ENCODE assay signal across 19 cellular contexts in the genomic region with DNA sequence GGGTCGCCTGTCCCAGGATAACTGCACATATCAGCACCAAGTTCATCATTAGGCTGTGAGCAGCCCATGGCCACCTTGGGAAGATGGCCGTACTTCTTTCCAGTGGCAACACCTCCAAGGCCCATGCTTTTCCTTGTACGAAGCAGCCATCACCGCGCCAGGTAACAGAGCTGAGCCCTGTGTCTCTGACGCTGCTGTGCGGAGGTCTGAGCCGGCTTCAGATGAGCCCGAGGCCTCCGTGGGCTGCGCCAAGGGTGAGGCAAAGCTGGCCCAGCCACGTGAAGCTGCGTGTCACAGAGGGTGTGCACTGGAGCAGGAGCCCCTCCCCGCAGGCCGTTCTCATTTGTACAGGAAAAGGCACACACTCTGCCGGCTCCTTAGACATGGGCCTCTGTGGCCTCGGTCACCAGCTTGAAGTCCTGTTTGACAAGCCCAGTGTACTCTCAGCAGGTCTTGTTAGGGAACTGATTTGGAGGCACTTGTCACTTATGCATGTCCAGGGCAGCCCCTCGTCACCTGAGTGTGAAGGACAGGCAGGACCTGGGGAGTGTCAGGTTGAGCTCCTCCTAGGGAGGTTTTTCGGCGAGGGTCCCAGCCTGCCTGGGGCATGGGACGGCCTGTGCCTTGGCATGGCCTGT.
DNase-seq lines count a peak whose midpoint lies in the region; ATAC-seq and TF ChIP-seq lines count a peak whose summit lies in the region.
"Had no signal": no experiment of that assay in that cellular context is flagged by ENCODE, and none has a peak within 500 bp of the region (broad histone marks: within the 10 kb centered on the region; RNA-seq: fewer than 3 reads in every experiment).

No MANE protein-coding gene starts in this region.

- H3K27me3 ChIP-seq in lower lobe of right lung (ENCODE audit: low read depth) = no peaks in the 10 kb centered on the region
- no peaks in the 10 kb centered on the region for H3K27me3 ChIP-seq in upper lobe of left lung
- no peaks in the 10 kb centered on the region for H3K27me3 ChIP-seq in CD8-positive, alpha-beta memory T cell (ENCODE audit: insufficient read depth, low read length, poor library complexity, severe bottlenecking)

- H3K4me1 ChIP-seq in lower lobe of right lung (no peaks in the 10 kb centered on the region), upper lobe of left lung (peaks cover 0 to 11% (median 0%) of the 10 kb centered on the region in 4 donors)
- no peaks in the 10 kb centered on the region for H3K4me1 ChIP-seq in CD8-positive, alpha-beta memory T cell (ENCODE audit: insufficient read depth, low read length)

- ATAC-seq in Right ventricle myocardium superior (ENCODE audit: poor library complexity) = no peak
- ATAC-seq in Right ventricle myocardium inferior = no peak
- peak in 1 of 2 donors; percentile 6 for ATAC-seq in lower lobe of right lung
- ATAC-seq in upper lobe of left lung (ENCODE audit: low FRiP score in 2 of 2) = no peak
- ATAC-seq in HG03342 (IDR thresholded peaks at IDR 0.05; ENCODE audit: unreplicated experiment) = no peak
- no peak for ATAC-seq in HG02973 (IDR thresholded peaks at IDR 0.05; ENCODE audit: unreplicated experiment)
- ATAC-seq: naive thymus-derived CD8-positive, alpha-beta T cell had no signal

- H3K27ac ChIP-seq in lower lobe of right lung (peak overlapping the region; percentile 49), upper lobe of left lung (peak overlapping the region; percentile 16 to 62 (median 48))
- no peak overlapping the region for H3K27ac ChIP-seq in CD8-positive, alpha-beta memory T cell (ENCODE audit: low read depth, low read length)
- H3K27ac ChIP-seq: PC-9, psoas muscle had no signal

- CTCF ChIA-PET in CD8-positive, alpha-beta memory T cell (lab: Charles Lee) = no interaction called here

- H3K36me3 ChIP-seq in lower lobe of right lung (peaks cover 3% of the 10 kb centered on the region), upper lobe of left lung (peaks cover 0 to 6% (median 2%) of the 10 kb centered on the region in 4 donors)
- peaks cover 6% of the 10 kb centered on the region for H3K36me3 ChIP-seq in CD8-positive, alpha-beta memory T cell (ENCODE audit: insufficient read depth, low read length)

- H3K4me3 ChIP-seq in lower lobe of right lung = no peak overlapping the region
- no peak overlapping the region for H3K4me3 ChIP-seq in upper lobe of left lung
- H3K4me3 ChIP-seq in CD8-positive, alpha-beta memory T cell (ENCODE audit: low read length) = no peak overlapping the region
- H3K4me3 ChIP-seq: PC-9, psoas muscle had no signal

- no peaks in the 10 kb centered on the region for H3K9me3 ChIP-seq in lower lobe of right lung
- no peaks in the 10 kb centered on the region for H3K9me3 ChIP-seq in upper lobe of left lung
- no peaks in the 10 kb centered on the region for H3K9me3 ChIP-seq in CD8-positive, alpha-beta memory T cell (ENCODE audit: low read length)
- H3K9me3 ChIP-seq: psoas muscle had no signal

- POLR2A ChIA-PET in CD8-positive, alpha-beta memory T cell (lab: Charles Lee) = no interaction called here

- no peak for TF ChIP-seq POLR2A in upper lobe of left lung (IDR thresholded peaks at IDR 0.05)

- 76 to 98% methylated on average over 5 to 21 of the region's 21 CpGs for WGBS in upper lobe of left lung, 2 donors

- H3K36me3 Mint-ChIP-seq in endothelial cell (ENCODE audit: low read depth, unreplicated experiment) = peaks cover 11% of the 10 kb centered on the region
- H3K36me3 Mint-ChIP-seq in CD8-positive, alpha-beta memory T cell = peaks cover 0 to 46% (median 1%) of the 10 kb centered on the region in 3 donors

- H3K4me3 Mint-ChIP-seq in endothelial cell (ENCODE audit: unreplicated experiment) = no peak overlapping the region
- no peak overlapping the region for H3K4me3 Mint-ChIP-seq in CD8-positive, alpha-beta memory T cell
- H3K4me3 Mint-ChIP-seq: immature natural killer cell; memory B cell; naive thymus-derived CD8-positive, alpha-beta T cell; T-helper 2 cell treated with Interferon-gamma antibody and Interleukin-4, amounts not matched to agents 5 μg/mL and 100 μg/mL, for 36 hours had no signal

- TF ChIP-seq EP300 in upper lobe of left lung (IDR thresholded peaks at IDR 0.05) = no peak

- H3K9me3 Mint-ChIP-seq in endothelial cell (ENCODE audit: unreplicated experiment) = peaks cover 7% of the 10 kb centered on the region
- H3K9me3 Mint-ChIP-seq in CD8-positive, alpha-beta memory T cell = no peaks in the 10 kb centered on the region
- H3K9me3 Mint-ChIP-seq: activated T-helper 2 cell treated with anti-CD3 and anti-CD28 coated beads, Interferon-gamma antibody, Interleukin-2, Interleukin-4, amounts not matched to agents 10 μg/mL and 5 μg/mL and 100 μg/mL, durations not matched to agents 14 hours and 24 hours and 36 hours; immature natural killer cell; memory B cell; naive thymus-derived CD8-positive, alpha-beta T cell; T-helper 2 cell treated with Interferon-gamma antibody and Interleukin-4, amounts not matched to agents 5 μg/mL and 100 μg/mL, for 36 hours had no signal

- peaks cover 13% of the 10 kb centered on the region for H3K4me1 Mint-ChIP-seq in endothelial cell (ENCODE audit: unreplicated experiment)
- H3K4me1 Mint-ChIP-seq in CD8-positive, alpha-beta memory T cell = peaks cover 0 to 2% (median 0%) of the 10 kb centered on the region in 3 donors

- peak overlapping the region; percentile 48 for H3K27ac Mint-ChIP-seq in endothelial cell (ENCODE audit: unreplicated experiment)
- H3K27ac Mint-ChIP-seq in CD8-positive, alpha-beta memory T cell = no peak overlapping the region
- H3K27ac Mint-ChIP-seq: activated T-helper 2 cell treated with anti-CD3 and anti-CD28 coated beads, Interferon-gamma antibody, Interleukin-2, Interleukin-4, amounts not matched to agents 10 μg/mL and 5 μg/mL and 100 μg/mL, durations not matched to agents 14 hours and 24 hours and 36 hours; immature natural killer cell; memory B cell; T-helper 2 cell treated with Interferon-gamma antibody and Interleukin-4, amounts not matched to agents 5 μg/mL and 100 μg/mL, for 36 hours had no signal

- H3K27me3 Mint-ChIP-seq in endothelial cell (ENCODE audit: unreplicated experiment) = peaks cover 2% of the 10 kb centered on the region
- no peaks in the 10 kb centered on the region for H3K27me3 Mint-ChIP-seq in CD8-positive, alpha-beta memory T cell
- H3K27me3 Mint-ChIP-seq: memory B cell; naive thymus-derived CD8-positive, alpha-beta T cell had no signal

- TF ChIP-seq CTCF in endothelial cell (IDR thresholded peaks at IDR 0.05; ENCODE audit: unreplicated experiment) (no peak), lower lobe of right lung (IDR thresholded peaks at IDR 0.05) (no peak), upper lobe of left lung (IDR thresholded peaks at IDR 0.05) (no peak)

- DNase-seq in Right ventricle myocardium superior (peak; percentile 46), Right ventricle myocardium inferior (ENCODE audit: missing footprints) (no peak), endothelial cell (ENCODE audit: low spot score) (no peak), lower lobe of right lung (peak; percentile 43), upper lobe of left lung (peak; percentile 20 to 66)
- no peak for DNase-seq in CD8-positive, alpha-beta memory T cell
- DNase-seq: ACHN, H7, immature natural killer cell, NCI-H1417 treated with DMSO at 0.1 percent for 48 hours, NCI-H774, PC-9 had no signal

- intact Hi-C loops in Right ventricle myocardium superior (cut with DNase I) (no loop called here), Right ventricle myocardium inferior (cut with DNase I) (no loop called here), lower lobe of right lung (cut with DNase I) (no loop called here)

Comparison
In these comparisons a context has a peak if more than half of its experiments do, and no peak if none do; other contexts are left out.
1. DNase-seq: peak in Right ventricle myocardium superior (single experiment), lower lobe of right lung (single experiment) and upper lobe of left lung (2 of 2); none in Right ventricle myocardium inferior (single experiment), endothelial cell (single experiment) and CD8-positive, alpha-beta memory T cell (0 of 5).